ENCODE assay signal across 13 cellular contexts in the genomic region with DNA sequence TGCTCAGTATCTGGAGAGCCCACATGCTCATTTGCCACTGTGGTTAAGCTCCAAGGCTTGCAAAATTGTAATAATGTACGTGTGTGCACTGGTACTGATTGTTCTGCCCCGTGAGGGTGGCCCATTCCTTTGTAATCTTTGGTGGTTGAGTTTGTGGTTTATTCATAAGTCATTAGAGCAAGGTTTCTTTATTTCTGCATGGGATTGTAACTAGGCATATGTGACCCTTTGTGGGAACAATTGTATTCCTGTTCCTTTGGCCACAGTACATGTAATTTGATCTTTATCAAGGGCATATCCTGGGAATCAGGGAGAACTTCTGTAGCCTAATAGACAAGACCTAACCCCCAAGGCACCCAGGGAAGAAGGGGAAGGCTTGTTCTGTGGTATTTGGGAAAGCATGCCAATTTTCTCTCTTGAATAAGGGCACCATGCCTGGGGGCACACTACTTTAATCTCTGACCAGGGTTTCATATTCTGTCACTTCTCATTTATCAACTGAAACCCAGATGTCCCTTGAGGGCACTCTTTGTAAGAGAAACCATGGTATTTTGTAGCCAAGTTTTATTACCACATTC.
A peak's percentile ranks its signal among the peaks of the same experiment; 100 is the strongest.
DNase-seq lines count a peak whose midpoint lies in the region; ATAC-seq and TF ChIP-seq lines count a peak whose summit lies in the region.
"Had no signal": no experiment of that assay in that cellular context is flagged by ENCODE, and none has a peak within 500 bp of the region (broad histone marks: within the 10 kb centered on the region; RNA-seq: fewer than 3 reads in every experiment).

No MANE protein-coding gene starts in this region.

- H3K4me3 ChIP-seq in astrocyte of the spinal cord (ENCODE audit: low read depth, low read length) (no peak overlapping the region), mesendoderm (ENCODE audit: low read length) (no peak overlapping the region)
- H3K4me3 ChIP-seq: neural progenitor cell had no signal

- H3K4me1 ChIP-seq in mesendoderm (ENCODE audit: control insufficient read depth, low read depth, low read length): no peaks in the 10 kb centered on the region
- H3K4me1 ChIP-seq: neural progenitor cell had no signal

- ATAC-seq in HG02852 (IDR thresholded peaks at IDR 0.05; ENCODE audit: unreplicated experiment): no peak
- ATAC-seq: activated naive CD8-positive, alpha-beta T cell treated with anti-CD3 and anti-CD28 coated beads, Interleukin-2, amount 50 U/mL, for 24 hours had no signal

- H3K79me1 ChIP-seq in mesendoderm (ENCODE audit: low read length): no peaks in the 10 kb centered on the region

- in situ Hi-C loops in Caki2 (cut with HindIII; ENCODE audit: low pct_unique_long_range_greater_than_20kb, low sequenced_read_pairs) (no loop called here), astrocyte of the spinal cord (cut with HindIII; ENCODE audit: low sequenced_read_pairs) (no loop called here)

- H3K9ac ChIP-seq in mesendoderm (ENCODE audit: low read length): no peak overlapping the region
- H3K9ac ChIP-seq: neural progenitor cell had no signal

- no peak overlapping the region for H3K27ac ChIP-seq in mesendoderm (ENCODE audit: low read depth, low read length)
- H3K27ac ChIP-seq in substantia nigra (ENCODE audit: low read depth, low read length, poor library complexity, severe bottlenecking): no peak overlapping the region
- H3K27ac ChIP-seq: neural progenitor cell had no signal

- no peak overlapping the region for H2AK5ac ChIP-seq in mesendoderm (ENCODE audit: low read length)

- DNase-seq in Caki2 (ENCODE audit: low read depth) (peak; percentile 58), HT1080 (ENCODE audit: low read depth) (peak; percentile 84), astrocyte of the spinal cord (ENCODE audit: low read depth, low spot score) (peak; percentile 77), mesendoderm (peak; percentile 3), SIG-M5 (lab: John Stamatoyannopoulos, UW) (no peak), substantia nigra (lab: John Stamatoyannopoulos, UW) (no peak)
- DNase-seq in activated CD8-positive, alpha-beta memory T cell treated with anti-CD3 and anti-CD28 coated beads, Interleukin-2, amount 50 U/mL, for 48 hours: no peak
- DNase-seq: activated naive CD8-positive, alpha-beta T cell treated with anti-CD3 and anti-CD28 coated beads, Interleukin-2, amount 50 U/mL, for 24 hours; NCI-H1092; NCI-H748 treated with DMSO at 0.1 percent for 48 hours; stimulated activated CD4-positive, alpha-beta T cell treated with anti-CD3 and anti-CD28 coated beads, Interleukin-1b, Interleukin-23, amount 100 ng/mL, for 48 hours had no signal

- TF ChIP-seq CTCF in astrocyte of the spinal cord (IDR thresholded peaks at IDR 0.05; ENCODE audit: low read depth, low read length): no peak

- H3K23ac ChIP-seq in mesendoderm (ENCODE audit: low read length): no peak overlapping the region

- H2BK120ac ChIP-seq in mesendoderm (ENCODE audit: low read depth, low read length): no peak overlapping the region

- no peak overlapping the region for H2BK15ac ChIP-seq in mesendoderm (replicated peaks; ENCODE audit: low read depth)

- H4K5ac ChIP-seq in mesendoderm (ENCODE audit: low read length): no peak overlapping the region

- H3K56ac ChIP-seq in mesendoderm (ENCODE audit: low read length): no peak overlapping the region

- no peaks in the 10 kb centered on the region for H3K27me3 ChIP-seq in mesendoderm (ENCODE audit: insufficient read depth, low read length, poor library complexity)
- H3K27me3 ChIP-seq: neural progenitor cell had no signal

- no CpG with 5 or more reads among the region's 2 CpGs for WGBS in mesendoderm (ENCODE audit: extremely low coverage, insufficient coverage, low lambda C conversion rate)

- no peak overlapping the region for H2BK5ac ChIP-seq in mesendoderm (ENCODE audit: low read length)

- no peaks in the 10 kb centered on the region for H3K36me3 ChIP-seq in mesendoderm (ENCODE audit: control insufficient read depth, insufficient read depth, low read length)
- H3K36me3 ChIP-seq: neural progenitor cell had no signal

- H3K79me2 ChIP-seq in mesendoderm (ENCODE audit: control insufficient read depth, insufficient read depth, low read length): no peaks in the 10 kb centered on the region

- no peak overlapping the region for H3K4ac ChIP-seq in mesendoderm (ENCODE audit: low read depth, low read length)

- no peak overlapping the region for H4K8ac ChIP-seq in mesendoderm (ENCODE audit: low read depth, low read length)

- H3K18ac ChIP-seq in mesendoderm (ENCODE audit: low read length): no peak overlapping the region

- no peak overlapping the region for H3K4me2 ChIP-seq in mesendoderm (ENCODE audit: low read length)
- H3K4me2 ChIP-seq: neural progenitor cell had no signal

Comparison
In these comparisons a context has a peak if more than half of its experiments do, and no peak if none do; other contexts are left out.
1. DNase-seq: peak in Caki2 (single experiment), HT1080 (single experiment), astrocyte of the spinal cord (single experiment) and mesendoderm (single experiment); none in activated CD8-positive, alpha-beta memory T cell treated with anti-CD3 and anti-CD28 coated beads, Interleukin-2, amount 50 U/mL, for 48 hours (single experiment), SIG-M5 (single experiment) and substantia nigra (0 of 49).